ENCODE assay signal across 8 cellular contexts in the genomic region with DNA sequence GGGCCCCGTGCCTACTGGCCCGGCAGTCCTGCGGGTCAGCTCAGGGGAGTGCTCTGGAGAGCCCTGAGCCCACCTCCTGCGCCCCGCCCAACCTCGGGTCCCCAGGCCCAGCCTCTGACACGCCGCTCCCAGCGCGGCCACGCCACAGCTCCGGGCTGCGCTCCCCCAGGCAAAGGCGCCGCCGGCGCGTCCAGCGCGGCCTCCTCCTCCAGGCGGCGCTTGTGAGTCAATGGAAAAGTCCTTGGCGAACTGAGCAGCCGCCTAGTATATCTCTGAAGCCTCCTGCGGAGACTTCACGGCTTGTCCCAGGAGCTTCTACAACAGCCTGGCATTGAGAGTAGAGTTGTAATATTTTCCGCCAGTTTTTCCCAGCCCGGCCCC. TPM values are rescaled to one million over a fixed set of nuclear protein-coding genes. Genes with fewer than 3 reads are reported as not detected.
DNase-seq lines count a peak whose midpoint lies in the region; ATAC-seq and TF ChIP-seq lines count a peak whose summit lies in the region.

No MANE protein-coding gene starts in this region.

- DNase-seq in Ammon's horn (ENCODE audit: low spot score) (peak; percentile 58), GM20000 (ENCODE audit: low spot score) (peak; percentile 80), NCI-H2227 treated with DMSO at 0.1 percent for 48 hours (lab: John Stamatoyannopoulos, UW) (peak; percentile 8), activated T-cell treated with anti-CD3 and anti-CD28 coated beads for 4 hours (peak; percentile 74), MV-4-11 (lab: John Stamatoyannopoulos, UW) (no peak)
- peak; percentile 60 to 74 for DNase-seq in stimulated activated CD8-positive, alpha-beta memory T cell treated with anti-CD3 and anti-CD28 coated beads, Interleukin-2, amount 100 ng/mL, for 48 hours (ENCODE audit: low read depth in 2 of 2)

- H3K4me1 ChIP-seq in mucosa of stomach (ENCODE audit: control insufficient read depth, insufficient read depth, low read length): peaks cover 23% of the 10 kb centered on the region

- H3K9ac ChIP-seq in mucosa of stomach (ENCODE audit: low read length): peak overlapping the region; percentile 53

- peaks cover 57% of the 10 kb centered on the region for H3K27me3 ChIP-seq in mucosa of stomach (ENCODE audit: control insufficient read depth, insufficient read depth, low read length)

- peak; percentile 81 for ATAC-seq in esophagus mucosa

- H3K4me3 ChIP-seq in mucosa of stomach (ENCODE audit: low read length): peak overlapping the region; percentile 56

- TF ChIP-seq CTCF in GM20000 (IDR thresholded peaks at IDR 0.05; ENCODE audit: extremely low read depth, missing control alignments): peak; percentile 86

- H3K9me3 ChIP-seq in mucosa of stomach (ENCODE audit: control insufficient read depth, low read length): no peaks in the 10 kb centered on the region

- no peaks in the 10 kb centered on the region for H3K36me3 ChIP-seq in mucosa of stomach (ENCODE audit: control insufficient read depth, insufficient read depth, low read length)

RNA-seq across cellular contexts. Expression of gene BMS1, which starts 29.5 kb away (rescaled TPM):
- 10.0 TPM for total RNA-seq in esophagus mucosa
